Comparison of ENCODE assay signal across 13 cellular contexts in genomic region chr5:143080982-143081381, GRCh38.
DNase-seq lines count a peak whose midpoint lies in the region; ATAC-seq and TF ChIP-seq lines count a peak whose summit lies in the region.
"Had no signal": no experiment of that assay in that cellular context is flagged by ENCODE, and none has a peak within 500 bp of the region (broad histone marks: within the 10 kb centered on the region; RNA-seq: fewer than 3 reads in every experiment).

No MANE protein-coding gene starts in this region.

- ATAC-seq in natural killer cell: no peak
- no peak for ATAC-seq in natural killer cell treated with Interleukin-12 subunit alpha and Interleukin-12 subunit beta and Interleukin-15 and Interleukin-18, amount 100 ng/mL, for 72 hours
- ATAC-seq: GM23338 had no signal

- peak overlapping the region; percentile 21 to 38 for H3K27ac Mint-ChIP-seq in natural killer cell
- H3K27ac Mint-ChIP-seq in natural killer cell treated with Interleukin-12 subunit alpha and Interleukin-12 subunit beta and Interleukin-15 and Interleukin-18, amount 100 ng/mL, for 72 hours: peak overlapping the region in 1 of 2 donors; percentile 26
- peak overlapping the region; percentile 68 for H3K27ac Mint-ChIP-seq in activated naive CD8-positive, alpha-beta T cell treated with anti-CD3 and anti-CD28 coated beads for 36 hours
- peak overlapping the region; percentile 21 to 65 (median 54) for H3K27ac Mint-ChIP-seq in immature natural killer cell
- H3K27ac Mint-ChIP-seq: B cell; CD4-positive, alpha-beta T cell; GM23338 had no signal

- H3K9me3 Mint-ChIP-seq in natural killer cell (no peaks in the 10 kb centered on the region), immature natural killer cell (no peaks in the 10 kb centered on the region)
- no peaks in the 10 kb centered on the region for H3K9me3 Mint-ChIP-seq in natural killer cell treated with Interleukin-12 subunit alpha and Interleukin-12 subunit beta and Interleukin-15 and Interleukin-18, amount 100 ng/mL, for 72 hours
- no peaks in the 10 kb centered on the region for H3K9me3 Mint-ChIP-seq in activated naive CD8-positive, alpha-beta T cell treated with anti-CD3 and anti-CD28 coated beads for 36 hours
- H3K9me3 Mint-ChIP-seq: CD4-positive, alpha-beta T cell; GM23338 had no signal

- no peaks in the 10 kb centered on the region for H3K36me3 Mint-ChIP-seq in natural killer cell
- H3K36me3 Mint-ChIP-seq in natural killer cell treated with Interleukin-12 subunit alpha and Interleukin-12 subunit beta and Interleukin-15 and Interleukin-18, amount 100 ng/mL, for 72 hours: peaks cover 5% of the 10 kb centered on the region
- H3K36me3 Mint-ChIP-seq in activated naive CD8-positive, alpha-beta T cell treated with anti-CD3 and anti-CD28 coated beads for 36 hours: peaks cover 16% of the 10 kb centered on the region
- H3K36me3 Mint-ChIP-seq in immature natural killer cell: peaks cover 0 to 32% (median 23%) of the 10 kb centered on the region in 3 donors

- no peaks in the 10 kb centered on the region for H3K27me3 Mint-ChIP-seq in natural killer cell (ENCODE audit: low read depth in 2 of 2)
- H3K27me3 Mint-ChIP-seq in natural killer cell treated with Interleukin-12 subunit alpha and Interleukin-12 subunit beta and Interleukin-15 and Interleukin-18, amount 100 ng/mL, for 72 hours: no peaks in the 10 kb centered on the region
- no peaks in the 10 kb centered on the region for H3K27me3 Mint-ChIP-seq in activated naive CD8-positive, alpha-beta T cell treated with anti-CD3 and anti-CD28 coated beads for 36 hours
- peaks cover 0 to 5% (median 2%) of the 10 kb centered on the region in 3 donors for H3K27me3 Mint-ChIP-seq in immature natural killer cell (ENCODE audit: low read depth in 3 of 3)
- H3K27me3 Mint-ChIP-seq: B cell; CD4-positive, alpha-beta T cell had no signal

- no peak for DNase-seq in natural killer cell
- DNase-seq in natural killer cell treated with Interleukin-12 subunit alpha and Interleukin-12 subunit beta and Interleukin-15 and Interleukin-18, amount 100 ng/mL, for 72 hours (ENCODE audit: low spot score): no peak
- DNase-seq in activated naive CD8-positive, alpha-beta T cell treated with anti-CD3 and anti-CD28 coated beads for 36 hours: no peak
- no peak for DNase-seq in immature natural killer cell
- no peak for DNase-seq in RPMI8226
- DNase-seq in activated CD4-positive, CD25-positive, alpha-beta regulatory T cell (lab: John Stamatoyannopoulos, UW): no peak
- DNase-seq in NCI-H1694 (lab: John Stamatoyannopoulos, UW): no peak
- DNase-seq: C1 segment of cervical spinal cord; CD4-positive, alpha-beta T cell; DMS79; H7 had no signal

- intact Hi-C loops in natural killer cell (cut with micrococcal nuclease): no loop called here

- H3K4me1 Mint-ChIP-seq in natural killer cell (peaks cover 36 to 50% of the 10 kb centered on the region in 2 donors), immature natural killer cell (peaks cover 40 to 57% of the 10 kb centered on the region in 2 donors)
- peaks cover 28 to 45% of the 10 kb centered on the region in 2 donors for H3K4me1 Mint-ChIP-seq in natural killer cell treated with Interleukin-12 subunit alpha and Interleukin-12 subunit beta and Interleukin-15 and Interleukin-18, amount 100 ng/mL, for 72 hours (ENCODE audit: low read depth in 2 of 2)
- H3K4me1 Mint-ChIP-seq in activated naive CD8-positive, alpha-beta T cell treated with anti-CD3 and anti-CD28 coated beads for 36 hours: peaks cover 13% of the 10 kb centered on the region

- H3K4me3 Mint-ChIP-seq in natural killer cell (no peak overlapping the region), immature natural killer cell (peak overlapping the region in 1 of 5 donors; percentile 7)
- no peak overlapping the region for H3K4me3 Mint-ChIP-seq in natural killer cell treated with Interleukin-12 subunit alpha and Interleukin-12 subunit beta and Interleukin-15 and Interleukin-18, amount 100 ng/mL, for 72 hours
- no peak overlapping the region for H3K4me3 Mint-ChIP-seq in activated naive CD8-positive, alpha-beta T cell treated with anti-CD3 and anti-CD28 coated beads for 36 hours
- H3K4me3 Mint-ChIP-seq: B cell; CD4-positive, alpha-beta T cell; GM23338 had no signal

- TF ChIP-seq CTCF in natural killer cell (IDR thresholded peaks at IDR 0.05): no peak
